1 cellular context compared by ENCODE assay signal in the genomic region with DNA sequence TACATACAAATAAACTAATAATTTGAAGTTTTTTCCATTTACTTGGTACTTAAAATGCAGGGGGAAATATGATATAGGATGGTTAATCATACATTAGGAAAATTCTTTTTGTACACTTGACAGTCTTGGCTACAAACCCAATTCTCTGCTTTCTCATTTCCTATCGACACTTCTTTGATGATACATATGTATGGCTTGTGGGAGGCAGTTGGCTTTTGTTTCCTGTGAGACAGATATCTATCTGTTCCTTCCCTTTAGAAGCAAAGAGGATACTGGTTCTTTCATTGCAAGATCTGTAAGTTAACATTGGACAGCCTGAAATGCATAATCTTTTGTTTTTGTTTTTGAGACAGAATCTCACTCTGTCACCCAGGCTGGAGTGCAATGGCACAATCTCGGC.
TF ChIP-seq lines count a peak whose summit lies in the region.

No MANE protein-coding gene starts in this region.

TF ChIP-seq in SK-N-SH, 30 proteins besides CTCF, POLR2A, EP300 and RAD21 (continued from another document):
- TF ChIP-seq, protein P1, sequence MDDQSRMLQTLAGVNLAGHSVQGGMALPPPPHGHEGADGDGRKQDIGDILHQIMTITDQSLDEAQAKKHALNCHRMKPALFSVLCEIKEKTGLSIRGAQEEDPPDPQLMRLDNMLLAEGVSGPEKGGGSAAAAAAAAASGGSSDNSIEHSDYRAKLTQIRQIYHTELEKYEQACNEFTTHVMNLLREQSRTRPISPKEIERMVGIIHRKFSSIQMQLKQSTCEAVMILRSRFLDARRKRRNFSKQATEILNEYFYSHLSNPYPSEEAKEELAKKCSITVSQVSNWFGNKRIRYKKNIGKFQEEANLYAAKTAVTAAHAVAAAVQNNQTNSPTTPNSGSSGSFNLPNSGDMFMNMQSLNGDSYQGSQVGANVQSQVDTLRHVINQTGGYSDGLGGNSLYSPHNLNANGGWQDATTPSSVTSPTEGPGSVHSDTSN (IDR thresholded peaks at IDR 0.05) = peak; percentile 70
- TF ChIP-seq, protein P2, sequence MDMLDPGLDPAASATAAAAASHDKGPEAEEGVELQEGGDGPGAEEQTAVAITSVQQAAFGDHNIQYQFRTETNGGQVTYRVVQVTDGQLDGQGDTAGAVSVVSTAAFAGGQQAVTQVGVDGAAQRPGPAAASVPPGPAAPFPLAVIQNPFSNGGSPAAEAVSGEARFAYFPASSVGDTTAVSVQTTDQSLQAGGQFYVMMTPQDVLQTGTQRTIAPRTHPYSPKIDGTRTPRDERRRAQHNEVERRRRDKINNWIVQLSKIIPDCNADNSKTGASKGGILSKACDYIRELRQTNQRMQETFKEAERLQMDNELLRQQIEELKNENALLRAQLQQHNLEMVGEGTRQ (IDR thresholded peaks at IDR 0.05; ENCODE audit: borderline replicate concordance, low read depth, low read length) = no peak
- TF ChIP-seq SIN3A (IDR thresholded peaks at IDR 0.05; ENCODE audit: borderline replicate concordance, low read depth, low read length) = no peak
- TF ChIP-seq TCF12 (IDR thresholded peaks at IDR 0.05) = peak; percentile 72
- peak; percentile 77 for TF ChIP-seq NFIC (IDR thresholded peaks at IDR 0.05; ENCODE audit: borderline replicate concordance)
- TF ChIP-seq FOSL2 (IDR thresholded peaks at IDR 0.05; ENCODE audit: borderline replicate concordance, low read depth) = peak; percentile 32; the same call in 1 of the 2 replicates
